In genomic region chr19:9967326-9967725, GRCh38 we compare ENCODE assay signal across 23 cellular contexts. TPM values are rescaled to one million over a fixed set of nuclear protein-coding genes. Genes with fewer than 3 reads are reported as not detected.
A peak's percentile ranks its signal among the peaks of the same experiment; 100 is the strongest.
DNase-seq lines count a peak whose midpoint lies in the region; ATAC-seq, FAIRE-seq and TF ChIP-seq lines count a peak whose summit lies in the region.
"Had no signal": no experiment of that assay in that cellular context is flagged by ENCODE, and none has a peak within 500 bp of the region (broad histone marks: within the 10 kb centered on the region; RNA-seq: fewer than 3 reads in every experiment).

No MANE protein-coding gene starts in this region.

- peak overlapping the region; percentile 84; the same call in 1 of the 2 replicates for H2AK5ac ChIP-seq in H1 (ENCODE audit: low read depth, low read length)

- peak overlapping the region; percentile 69 for H3K56ac ChIP-seq in H1 (replicated peaks; ENCODE audit: insufficient read length, low read depth, low read length)

- H3K4me3 Mint-ChIP-seq in T-helper 17 cell = no peak overlapping the region
- H3K4me3 Mint-ChIP-seq: IgD-negative memory B cell had no signal

- H3K4me1 Mint-ChIP-seq in T-helper 17 cell = peaks cover 24% of the 10 kb centered on the region
- H3K4me1 Mint-ChIP-seq: IgD-negative memory B cell had no signal

- peaks cover 0 to 1% of the 10 kb centered on the region in 2 experiments for H4K20me1 ChIP-seq in H1 (replicated peaks in 1 of 2; ENCODE audit: control insufficient read depth in 1 of 2, insufficient read depth in 2 of 2, low read length in 2 of 2)

- H2AFZ ChIP-seq in H1 (ENCODE audit: low read length) = no peak overlapping the region

- H3K14ac ChIP-seq in H1 (ENCODE audit: insufficient read length) = no peak overlapping the region

- ATAC-seq in T-helper 17 cell = no peak
- no peak for ATAC-seq in GM19467 (IDR thresholded peaks at IDR 0.05; ENCODE audit: unreplicated experiment)
- no peak for ATAC-seq in Right ventricle myocardium superior (ENCODE audit: poor library complexity)

- no peak overlapping the region for H3K23ac ChIP-seq in H1 (ENCODE audit: insufficient read length)

- no peaks in the 10 kb centered on the region for H3K9me3 ChIP-seq in HEK293 (ENCODE audit: control insufficient read depth, insufficient read depth, low read depth, low read length)
- no peaks in the 10 kb centered on the region for H3K9me3 ChIP-seq in T-helper 17 cell (ENCODE audit: control insufficient read depth, low read length, poor library complexity, severe bottlenecking)
- H3K9me3 ChIP-seq in H1 (ENCODE audit: insufficient read depth in 2 of 2, low read depth in 1 of 2, low read length in 1 of 2) = no peaks in the 10 kb centered on the region
- H3K9me3 ChIP-seq in kidney (ENCODE audit: control insufficient read depth in 1 of 2, low read length in 2 of 2) = no peaks in the 10 kb centered on the region
- H3K9me3 ChIP-seq: A549, BE2C had no signal

- peaks cover 24% of the 10 kb centered on the region for H3K27me3 Mint-ChIP-seq in T-helper 17 cell

- H3K4me1 ChIP-seq in HEK293 (ENCODE audit: control insufficient read depth, insufficient read depth, low read length) = peaks cover 2% of the 10 kb centered on the region; the same call in 1 of the 2 replicates
- peaks cover 0 to 9% (median 0%) of the 10 kb centered on the region in 4 experiments; a peak in 2 of 7 replicates for H3K4me1 ChIP-seq in H1 (replicated peaks in 1 of 4; ENCODE audit: control insufficient read depth in 3 of 4, insufficient read depth in 4 of 4, low read length in 3 of 4)
- H3K4me1 ChIP-seq in kidney (ENCODE audit: control insufficient read depth in 1 of 2, insufficient read depth in 1 of 2, low read depth in 1 of 2, low read length in 2 of 2) = no peaks in the 10 kb centered on the region
- H3K4me1 ChIP-seq: A549, BE2C had no signal

- H3K4ac ChIP-seq in H1 (replicated peaks; ENCODE audit: insufficient read length, low read depth, low read length) = no peak overlapping the region

- H3K27ac ChIP-seq in HEK293 (ENCODE audit: extremely low read depth, low read depth, low read length) (no peak overlapping the region), H1 (ENCODE audit: low read depth, low read length) (no peak overlapping the region), kidney (ENCODE audit: low read depth in 2 of 2, low read length in 2 of 2) (no peak overlapping the region)
- H3K27ac ChIP-seq: A549 had no signal

- no peak overlapping the region for H2BK120ac ChIP-seq in H1 (replicated peaks; ENCODE audit: low read depth, low read length)

- no peak for DNase-seq in T-helper 17 cell
- no peak for DNase-seq in H1 (ENCODE audit: low read depth in 1 of 2, low spot score in 2 of 2)
- DNase-seq in iris pigment epithelial cell (ENCODE audit: low read depth) = peak; percentile 10
- no peak for DNase-seq in stimulated activated CD8-positive, alpha-beta memory T cell treated with anti-CD3 and anti-CD28 coated beads, Interleukin-4, amount 100 ng/mL, for 48 hours
- no peak for DNase-seq in kidney
- DNase-seq in Right ventricle myocardium superior = no peak
- DNase-seq: BE2C, DMS79, HCEC 1CT, Kasumi-1, NCI-H1417, NCI-H1694 treated with DMSO at 0.1 percent for 48 hours, NCI-H2107, NCI-H510A treated with DMSO at 0.1 percent for 48 hours, NCI-H748 treated with DMSO at 0.1 percent for 48 hours had no signal

- FAIRE-seq in H1 (lab: Jason Lieb, UNC) = no peak
- FAIRE-seq in kidney (lab: Jason Lieb, UNC) = no peak
- FAIRE-seq: A549, D721Med, RCC 7860 had no signal

- no peak overlapping the region for H4K5ac ChIP-seq in H1 (ENCODE audit: insufficient read length, low read depth, low read length)

- peaks cover 11% of the 10 kb centered on the region; the same call in 1 of the 2 replicates for H3K23me2 ChIP-seq in H1 (ENCODE audit: low read depth, low read length)

- no peak for TF ChIP-seq POLR2A in H1 (IDR thresholded peaks at IDR 0.05; ENCODE audit: control extremely low read depth in 1 of 2, low read depth in 2 of 2, low read length in 2 of 2)

- H3K36me3 Mint-ChIP-seq in T-helper 17 cell (ENCODE audit: low read depth) = peaks cover 14% of the 10 kb centered on the region
- H3K36me3 Mint-ChIP-seq: IgD-negative memory B cell had no signal

- peak overlapping the region; percentile 59 for H3K27ac Mint-ChIP-seq in T-helper 17 cell

- TF ChIP-seq EP300 in H1 (IDR thresholded peaks at IDR 0.05; ENCODE audit: borderline replicate concordance in 1 of 2, low read depth in 2 of 2, low read length in 2 of 2) = no peak

- no peaks in the 10 kb centered on the region for H3K79me2 ChIP-seq in H1 (ENCODE audit: control insufficient read depth in 1 of 2, insufficient read depth in 2 of 2, low read length in 2 of 2)

- TF ChIP-seq CTCF in HEK293 (tag by site-specific recombination; IDR thresholded peaks at IDR 0.05) (no peak), H1 (IDR thresholded peaks at IDR 0.05; ENCODE audit: control extremely low read depth in 1 of 3, insufficient read depth in 1 of 3, low read depth in 1 of 3, low read length in 3 of 3) (no peak), kidney (IDR thresholded peaks at IDR 0.05; ENCODE audit: borderline replicate concordance, extremely low read depth, insufficient read depth) (no peak)

- no peak overlapping the region for H4K8ac ChIP-seq in H1 (ENCODE audit: extremely low read depth, insufficient read depth, low read length)

- no peak overlapping the region for H3K4me3 ChIP-seq in HEK293 (ENCODE audit: low read depth, low read length)
- H3K4me3 ChIP-seq in H1 (ENCODE audit: extremely low read depth in 1 of 4, insufficient read depth in 2 of 4, low read depth in 3 of 4, low read length in 4 of 4) = no peak overlapping the region
- H3K4me3 ChIP-seq in kidney (ENCODE audit: low read length in 2 of 2) = no peak overlapping the region
- H3K4me3 ChIP-seq: A549 had no signal

- peaks cover 0 to 10% (median 7%) of the 10 kb centered on the region in 4 experiments; a peak in 6 of 7 replicates for H3K27me3 ChIP-seq in H1 (replicated peaks in 1 of 4; ENCODE audit: control insufficient read depth in 3 of 4, extremely low read depth in 1 of 4, insufficient read depth in 3 of 4, low read length in 3 of 4)

- CTCF ChIA-PET in HEK293 (lab: Yijun Ruan, JAX) (no interaction called here), H1 (lab: Charles Lee; ENCODE audit: partially characterized antibody) (no interaction called here)

- H3K4me2 ChIP-seq in H1 (ENCODE audit: insufficient read depth in 1 of 2, low read depth in 2 of 2, low read length in 2 of 2) = peak overlapping the region in 1 of 2 experiments; percentile 68; a peak in 1 of 4 replicates
- H3K4me2 ChIP-seq: A549 had no signal

- H3K36me3 ChIP-seq in HEK293 (ENCODE audit: control insufficient read depth in 2 of 2, insufficient read depth in 1 of 2, low read length in 2 of 2) (no peaks in the 10 kb centered on the region), H1 (ENCODE audit: control insufficient read depth in 2 of 4, insufficient read depth in 4 of 4, low read length in 3 of 4) (no peaks in the 10 kb centered on the region), kidney (ENCODE audit: control insufficient read depth in 1 of 2, insufficient read depth in 2 of 2, low read length in 2 of 2) (no peaks in the 10 kb centered on the region)
- H3K36me3 ChIP-seq: BE2C had no signal

- intact Hi-C loops in kidney (cut with DNase I) (no loop called here), Right ventricle myocardium superior (cut with DNase I) (no loop called here)

- 81% methylated on average over 4 of the region's 4 CpGs; no CpG with 5 or more reads in 1 of the 2 experiments for WGBS in H1 (ENCODE audit: extremely low coverage in 1 of 2, insufficient coverage in 1 of 2, insufficient read length in 1 of 2, insufficient replicate concordance in 2 of 2, low coverage in 1 of 2, low lambda C conversion rate in 2 of 2, missing lambda C conversion rate in 1 of 2), 2 experiments

- H2BK5ac ChIP-seq in H1 (ENCODE audit: low read depth, low read length) = no peak overlapping the region

- peak overlapping the region; percentile 66; the same call in 1 of the 2 replicates for H2BK15ac ChIP-seq in H1 (ENCODE audit: low read length)

- H3K79me1 ChIP-seq in H1 (ENCODE audit: low read depth, low read length) = no peaks in the 10 kb centered on the region

- 0 out of 2 replicates have a peak overlapping the region, but pooled peaks have one; percentile 90 for H2BK20ac ChIP-seq in H1 (ENCODE audit: low read length)

- H3K9ac ChIP-seq in H1 (replicated peaks in 1 of 4; ENCODE audit: extremely low read depth in 1 of 4, low read depth in 3 of 4, low read length in 3 of 4) = no peak overlapping the region
- H3K9ac ChIP-seq in kidney (ENCODE audit: low read length in 2 of 2) = no peak overlapping the region

- no peak overlapping the region for H4K91ac ChIP-seq in H1 (replicated peaks; ENCODE audit: insufficient read length, low read length)

- no peak for TF ChIP-seq RAD21 in H1 (IDR thresholded peaks at IDR 0.05 in 1 of 2, conservative IDR thresholded peaks at IDR 0.05 in 1 of 2; ENCODE audit: low read depth in 2 of 2, low read length in 2 of 2)

- H3K18ac ChIP-seq in H1 (ENCODE audit: extremely low read depth, low read length) = no peak overlapping the region

- peak overlapping the region; percentile 75 for H2BK12ac ChIP-seq in H1 (ENCODE audit: low read depth, low read length)

- POLR2A ChIA-PET in HEK293 (lab: Yijun Ruan, JAX) = no interaction called here
- POLR2A ChIA-PET in H1 (lab: Charles Lee; ENCODE audit: partially characterized antibody) = no interaction called here

RNA-seq across cellular contexts. Expression of gene OLFM2, which starts 31.0 kb away (rescaled TPM):
- total RNA-seq in T-helper 17 cell (1 to 10 TPM; 3.1 to 3.9 TPM), kidney (2.1 TPM), Right ventricle myocardium superior (2.2 TPM)
- total RNA-seq in H1 (2021; fragmentation: NEBNext Ultra II Directional; extraction: Animal tissue kit (Norgen Biotek cat#: 25700)) = 68.2 and 72.0 TPM in 2 replicates
- polyA plus RNA-seq in H1 (2011; rRNA removed) (151 and 238 TPM in 2 replicates), kidney (ENCODE audit: insufficient read depth, low read depth, low replicate concordance) (5.4 TPM)
- 133 TPM for polyA plus RNA-seq in H1 (2011; cell fraction: cytosol; rRNA removed)
- 130 TPM for polyA plus RNA-seq in H1 (2011; cell fraction: nucleus; rRNA removed)
- polyA plus RNA-seq in H1 (2012, experiment 1 of 2) = 45.7 to 81.7 TPM (median 69.5 TPM) in 4 replicates
- 69.6 TPM for polyA plus RNA-seq in H1 (2012, experiment 2 of 2)
- 86.9 TPM for polyA plus RNA-seq in H1 (2013, experiment 1 of 2)
- 91.1 TPM for polyA plus RNA-seq in H1 (2013, experiment 2 of 2)
- 61.1 and 62.1 TPM in 2 replicates for polyA minus RNA-seq in H1 (2011; rRNA and poly(A)+ RNA removed)
- 74.7 TPM for polyA minus RNA-seq in H1 (2011; cell fraction: cytosol; rRNA and poly(A)+ RNA removed)
- 48.8 TPM for polyA minus RNA-seq in H1 (2011; cell fraction: nucleus; rRNA and poly(A)+ RNA removed)
- total RNA-seq: MCF 10A, OCI-LY7 had no signal

RNA-seq across cellular contexts. Expression of gene COL5A3, which starts 43.0 kb away (rescaled TPM):
- total RNA-seq in T-helper 17 cell (10 to 100 TPM; 50.0 to 52.1 TPM), kidney (5.1 TPM), Right ventricle myocardium superior (10.1 TPM)
- total RNA-seq in H1 (2021; fragmentation: NEBNext Ultra II Directional; extraction: Animal tissue kit (Norgen Biotek cat#: 25700)) = 0.74 and 0.75 TPM in 2 replicates
- polyA plus RNA-seq in H1 (2011; rRNA removed) (0.67 and 1.2 TPM in 2 replicates), kidney (ENCODE audit: insufficient read depth, low read depth, low replicate concordance) (0.97 TPM)
- polyA plus RNA-seq in H1 (2011; cell fraction: cytosol; rRNA removed) = 0.78 TPM
- polyA plus RNA-seq in H1 (2011; cell fraction: nucleus; rRNA removed) = 2.2 TPM
- 0.76 to 1.1 TPM (median 0.93 TPM) in 4 replicates for polyA plus RNA-seq in H1 (2012, experiment 1 of 2)
- 0.80 TPM for polyA plus RNA-seq in H1 (2012, experiment 2 of 2)
- polyA plus RNA-seq in H1 (2013, experiment 1 of 2) = 0.61 TPM
- 0.57 TPM for polyA plus RNA-seq in H1 (2013, experiment 2 of 2)
- polyA minus RNA-seq in H1 (2011; rRNA and poly(A)+ RNA removed) = 0.29 and 0.44 TPM in 2 replicates
- polyA minus RNA-seq in H1 (2011; cell fraction: cytosol; rRNA and poly(A)+ RNA removed) = 0.66 TPM
- polyA minus RNA-seq in H1 (2011; cell fraction: nucleus; rRNA and poly(A)+ RNA removed) = 0.40 TPM
- total RNA-seq: OCI-LY7 had no signal
- polyA plus RNA-seq: IgD-negative memory B cell had no signal

RNA-seq across cellular contexts. Expression of gene RDH8, which starts 46.0 kb away (rescaled TPM):
- total RNA-seq in T-helper 17 cell (not detected), kidney (not detected), Right ventricle myocardium superior (not detected)
- not detected in 2 replicates for total RNA-seq in H1 (2021; fragmentation: NEBNext Ultra II Directional; extraction: Animal tissue kit (Norgen Biotek cat#: 25700))
- polyA plus RNA-seq in H1 (2011; rRNA removed) (0.38 and 0.58 TPM in 2 replicates), kidney (ENCODE audit: insufficient read depth, low read depth, low replicate concordance) (not detected)
- polyA plus RNA-seq in H1 (2011; cell fraction: cytosol; rRNA removed) = 0.31 TPM
- 0.94 TPM for polyA plus RNA-seq in H1 (2011; cell fraction: nucleus; rRNA removed)
- polyA plus RNA-seq in H1 (2012, experiment 1 of 2) = 0.18 TPM in 1 of 4 replicates, not detected in the others
- not detected for polyA plus RNA-seq in H1 (2012, experiment 2 of 2)
- not detected for polyA plus RNA-seq in H1 (2013, experiment 1 of 2)
- polyA plus RNA-seq in H1 (2013, experiment 2 of 2) = not detected
- not detected in 2 replicates for polyA minus RNA-seq in H1 (2011; rRNA and poly(A)+ RNA removed)
- polyA minus RNA-seq in H1 (2011; cell fraction: cytosol; rRNA and poly(A)+ RNA removed) = not detected
- polyA minus RNA-seq in H1 (2011; cell fraction: nucleus; rRNA and poly(A)+ RNA removed) = not detected
- total RNA-seq: MCF 10A, OCI-LY7 had no signal
- polyA plus RNA-seq: IgD-negative memory B cell had no signal

Comparison
In these comparisons a context has a peak if more than half of its experiments do, and no peak if none do; other contexts are left out.
1. RNA of gene OLFM2, which starts 31.0 kb away (total RNA-seq): 68.2 to 72.0 TPM in H1; 3.1 to 3.9 TPM in T-helper 17 cell, 2.2 TPM in Right ventricle myocardium superior (single experiment) and 2.1 TPM in kidney (single experiment); every median in the first group is over 10 times any median in the second.